Comparison of ENCODE assay signal across 19 cellular contexts in the genomic region with DNA sequence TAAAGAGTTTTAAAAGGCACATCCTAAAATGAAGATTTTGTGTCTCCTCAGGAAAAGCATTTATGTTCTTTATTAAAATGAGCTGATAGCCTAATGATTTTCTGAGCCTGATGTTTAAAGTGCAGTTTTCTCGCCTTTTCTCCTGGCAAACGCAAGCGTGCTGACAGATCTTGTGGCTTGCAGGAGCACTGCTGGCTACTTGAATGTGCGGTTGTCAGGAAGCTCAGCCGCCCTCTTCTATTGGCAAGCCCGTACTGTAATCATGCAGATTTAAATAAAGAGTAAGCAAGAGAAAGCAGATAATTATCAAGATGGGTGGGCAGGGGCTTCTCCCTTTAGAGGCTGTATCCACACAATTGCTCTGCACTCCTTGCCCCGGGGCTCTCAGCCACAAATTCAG.
DNase-seq lines count a peak whose midpoint lies in the region; ATAC-seq and TF ChIP-seq lines count a peak whose summit lies in the region.
"Had no signal": no experiment of that assay in that cellular context is flagged by ENCODE, and none has a peak within 500 bp of the region (broad histone marks: within the 10 kb centered on the region; RNA-seq: fewer than 3 reads in every experiment).

No MANE protein-coding gene starts in this region.

- H3K4me1 ChIP-seq in left ventricle myocardium inferior: peaks cover 24% of the 10 kb centered on the region
- H3K4me1 ChIP-seq in left lung: no peaks in the 10 kb centered on the region
- H3K4me1 ChIP-seq: BLaER1, Caco-2 had no signal

- H3K36me3 ChIP-seq in left ventricle myocardium inferior: no peaks in the 10 kb centered on the region
- no peaks in the 10 kb centered on the region for H3K36me3 ChIP-seq in left lung
- H3K36me3 ChIP-seq: BLaER1 had no signal

- H3K4me1 Mint-ChIP-seq in brain: peaks cover 29% of the 10 kb centered on the region
- H3K4me1 Mint-ChIP-seq: B cell; CD4-positive, CD25-positive, alpha-beta regulatory T cell; GM23338; H9 had no signal

- H3K9me3 Mint-ChIP-seq in brain: peaks cover 0 to 3% (median 2%) of the 10 kb centered on the region in 5 experiments

- no peak for DNase-seq in Right ventricle myocardium superior
- DNase-seq in cardiac septum (ENCODE audit: low spot score): no peak
- no peak for DNase-seq in left ventricle myocardium inferior
- DNase-seq in HK-2 (ENCODE audit: unreplicated experiment): no peak
- no peak for DNase-seq in left lung
- DNase-seq: Caco-2; CD4-positive, CD25-positive, alpha-beta regulatory T cell; CD8-positive, alpha-beta T cell; DMS53; DMS79 treated with DMSO at 0.1 percent for 48 hours; H9 had no signal

- TF ChIP-seq CTCF in brain (conservative IDR thresholded peaks at IDR 0.05) (no peak), left ventricle myocardium inferior (IDR thresholded peaks at IDR 0.05; ENCODE audit: borderline replicate concordance) (no peak), left lung (IDR thresholded peaks at IDR 0.05) (no peak)

- intact Hi-C loops in Right ventricle myocardium superior (cut with DNase I) (loop anchor here (10.0 kb wide), 1 partner anchor 136 kb away; a partner anchor contains a TSS), cardiac septum (cut with DNase I) (no loop called here), left ventricle myocardium inferior (cut with micrococcal nuclease) (no loop called here), left lung (cut with DNase I) (no loop called here)

- no peaks in the 10 kb centered on the region for H3K36me3 Mint-ChIP-seq in brain
- H3K36me3 Mint-ChIP-seq: CD4-positive, CD25-positive, alpha-beta regulatory T cell; CD8-positive, alpha-beta T cell had no signal

- no peaks in the 10 kb centered on the region for H3K27me3 ChIP-seq in left ventricle myocardium inferior (ENCODE audit: low read depth)
- H3K27me3 ChIP-seq in left lung: no peaks in the 10 kb centered on the region
- H3K27me3 ChIP-seq: BLaER1 had no signal

- H3K27me3 Mint-ChIP-seq in brain: peaks cover 5% of the 10 kb centered on the region
- H3K27me3 Mint-ChIP-seq: B cell; CD4-positive, CD25-positive, alpha-beta regulatory T cell had no signal

- H3K27ac Mint-ChIP-seq in brain: peak overlapping the region in 4 of 5 experiments; percentile 49 to 91 (median 74)
- H3K27ac Mint-ChIP-seq: B cell; CD4-positive, CD25-positive, alpha-beta regulatory T cell; CD8-positive, alpha-beta T cell; GM23338; H9 had no signal

- no peak overlapping the region for H3K4me3 ChIP-seq in left ventricle myocardium inferior
- H3K4me3 ChIP-seq in left lung: no peak overlapping the region
- H3K4me3 ChIP-seq: BLaER1, GM12878, GM23338 had no signal

- peak overlapping the region; percentile 41 for H3K27ac ChIP-seq in left ventricle myocardium inferior (replicated peaks)
- no peak overlapping the region for H3K27ac ChIP-seq in left lung
- H3K27ac ChIP-seq: BLaER1, C4-2B had no signal

- H3K9me3 ChIP-seq in left ventricle myocardium inferior (replicated peaks) (peaks cover under 1% of the 10 kb centered on the region), left lung (peaks cover 0 to 8% of the 10 kb centered on the region in 2 donors)
- H3K9me3 ChIP-seq: BLaER1, Caco-2 had no signal

- ATAC-seq in Right ventricle myocardium superior (ENCODE audit: poor library complexity) (peak; percentile 73), left lung (no peak), GM21717 (IDR thresholded peaks at IDR 0.05; ENCODE audit: unreplicated experiment) (no peak)
- ATAC-seq: CD8-positive, alpha-beta T cell; GM12878; GM23338; HCT116 had no signal

- H3K4me3 Mint-ChIP-seq in brain: peak overlapping the region in 1 of 5 experiments; percentile 8
- H3K4me3 Mint-ChIP-seq: B cell; CD4-positive, CD25-positive, alpha-beta regulatory T cell; CD8-positive, alpha-beta T cell; GM23338; H9 had no signal
